In the genomic region with DNA sequence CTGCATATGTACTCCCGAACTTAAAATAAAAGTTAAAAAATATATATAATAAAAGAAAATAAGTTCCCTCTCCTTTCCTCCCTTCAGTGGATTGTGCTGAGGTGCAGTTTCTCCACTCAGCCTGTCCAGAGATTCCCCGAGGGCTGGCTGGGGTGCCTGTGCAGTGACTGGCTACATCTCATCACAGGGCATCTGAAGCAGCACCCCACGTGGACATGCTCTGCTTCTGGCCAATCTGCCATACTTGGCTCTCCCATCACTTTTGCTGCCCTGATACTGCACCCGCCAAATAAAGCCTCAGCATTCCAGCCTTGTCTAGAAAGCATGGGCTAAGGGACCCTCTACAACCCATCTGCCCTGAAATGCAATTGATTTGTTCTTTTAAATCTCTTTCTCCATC, we compare ENCODE assay signal across 14 cellular contexts.
"Had no signal": no experiment of that assay in that cellular context is flagged by ENCODE, and none has a peak within 500 bp of the region (broad histone marks: within the 10 kb centered on the region; RNA-seq: fewer than 3 reads in every experiment).

No MANE protein-coding gene starts in this region.

- H3K27ac ChIP-seq: coronary artery, dorsolateral prefrontal cortex, esophagus muscularis mucosa, foreskin keratinocyte, gastroesophageal sphincter, heart left ventricle, hepatocyte, left lung, lower lobe of right lung had no signal

- H3K9me3 ChIP-seq: esophagus muscularis mucosa, gastroesophageal sphincter, heart left ventricle, left lung, lower lobe of right lung had no signal

- H3K27me3 ChIP-seq: dorsolateral prefrontal cortex, esophagus muscularis mucosa, foreskin keratinocyte, gastroesophageal sphincter, heart left ventricle, hepatocyte, left lung had no signal

- DNase-seq: effector CD4-positive, alpha-beta T cell; effector memory CD4-positive, alpha-beta T cell; left cardiac atrium; left lung; left ventricle myocardium superior; lower lobe of right lung; midbrain had no signal

- H3K4me3 ChIP-seq: coronary artery, dorsolateral prefrontal cortex, esophagus muscularis mucosa, gastroesophageal sphincter, heart left ventricle, hepatocyte, left lung, lower lobe of right lung had no signal

- H3K36me3 ChIP-seq: esophagus muscularis mucosa, gastroesophageal sphincter, heart left ventricle, left lung, lower lobe of right lung had no signal
